In the genomic region with DNA sequence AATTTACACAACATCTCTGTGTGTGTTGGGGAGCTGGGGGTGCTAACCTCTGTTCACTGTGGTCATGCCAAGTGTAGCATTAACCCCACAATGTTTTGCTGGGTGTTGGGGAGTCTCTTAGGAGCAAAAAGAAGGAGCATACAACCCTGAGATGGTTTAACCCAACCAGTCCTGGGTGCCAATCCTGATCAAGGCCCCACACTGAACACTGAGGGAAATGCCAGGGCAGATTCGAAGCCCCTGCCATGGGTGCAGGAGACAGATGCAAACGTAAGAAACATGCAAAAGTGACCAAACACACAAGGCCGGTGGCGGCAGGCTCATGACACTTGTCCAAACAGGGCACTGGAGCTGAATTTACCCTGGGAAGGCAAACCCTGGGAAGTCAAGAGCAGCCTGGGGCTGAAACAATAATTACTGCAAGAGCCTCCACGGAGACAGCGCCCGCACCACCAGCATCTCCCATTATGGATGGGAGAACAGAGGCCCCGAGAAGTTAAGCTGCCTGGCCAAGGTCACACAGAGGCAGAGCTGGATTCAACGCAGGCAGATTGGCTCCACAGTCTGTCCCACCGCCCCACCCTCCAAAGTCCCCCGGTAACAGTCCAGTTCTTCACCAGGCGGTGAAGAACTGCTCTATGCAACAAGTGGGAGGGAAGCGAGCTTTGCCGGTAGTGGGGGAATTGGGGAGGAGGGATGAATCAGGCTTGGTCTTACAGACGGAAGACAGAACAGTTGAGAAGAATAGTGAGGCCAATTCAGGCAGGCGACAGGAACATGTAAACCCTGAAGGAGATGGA, we compare ENCODE assay signal across 17 cellular contexts. TPM values are rescaled to one million over a fixed set of nuclear protein-coding genes. Genes with fewer than 3 reads are reported as not detected.
A peak's percentile ranks its signal among the peaks of the same experiment; 100 is the strongest.
DNase-seq lines count a peak whose midpoint lies in the region; ATAC-seq and TF ChIP-seq lines count a peak whose summit lies in the region.
"Had no signal": no experiment of that assay in that cellular context is flagged by ENCODE, and none has a peak within 500 bp of the region (broad histone marks: within the 10 kb centered on the region; RNA-seq: fewer than 3 reads in every experiment).

No MANE protein-coding gene starts in this region.

- WGBS in body of pancreas, 2 donors = 48 to 50% methylated on average over 16 of the region's 16 CpGs

- H3K27me3 ChIP-seq in body of pancreas (no peaks in the 10 kb centered on the region), stomach smooth muscle (ENCODE audit: control insufficient read depth in 1 of 2, insufficient read depth in 2 of 2, low read length in 2 of 2) (no peaks in the 10 kb centered on the region)
- H3K27me3 ChIP-seq: foreskin keratinocyte had no signal

- H3K27ac ChIP-seq in body of pancreas = peak overlapping the region in 3 of 4 donors; percentile 20 to 41 (median 39)
- peak overlapping the region; percentile 70 for H3K27ac ChIP-seq in stomach smooth muscle (ENCODE audit: low read length)
- H3K27ac ChIP-seq: foreskin keratinocyte had no signal

- no peak for TF ChIP-seq POLR2A in body of pancreas (IDR thresholded peaks at IDR 0.05)

- H3K9ac ChIP-seq in stomach smooth muscle (ENCODE audit: low read length in 2 of 2) = peak overlapping the region in 1 of 2 donors; percentile 42

- H3K4me1 ChIP-seq in body of pancreas (peaks cover 99% of the 10 kb centered on the region), stomach smooth muscle (ENCODE audit: control insufficient read depth, insufficient read depth, low read length) (peaks cover 94% of the 10 kb centered on the region)
- H3K4me1 ChIP-seq: foreskin keratinocyte had no signal

- H3K36me3 ChIP-seq in body of pancreas (replicated peaks in 1 of 2; ENCODE audit: insufficient read depth in 1 of 2, low read depth in 2 of 2) (no peaks in the 10 kb centered on the region), stomach smooth muscle (ENCODE audit: control insufficient read depth in 2 of 2, insufficient read depth in 2 of 2, low read length in 2 of 2) (peaks cover 6 to 15% of the 10 kb centered on the region in 2 donors)

- ATAC-seq in body of pancreas (no peak), HG03039 (IDR thresholded peaks at IDR 0.05; ENCODE audit: unreplicated experiment) (no peak), HG03108 (IDR thresholded peaks at IDR 0.05; ENCODE audit: unreplicated experiment) (no peak), GM19328 (IDR thresholded peaks at IDR 0.05; ENCODE audit: unreplicated experiment) (no peak)
- ATAC-seq: foreskin keratinocyte had no signal

- H3K9me3 ChIP-seq in body of pancreas (no peaks in the 10 kb centered on the region), stomach smooth muscle (ENCODE audit: control insufficient read depth in 2 of 2, low read length in 2 of 2) (no peaks in the 10 kb centered on the region)

- intact Hi-C loops in body of pancreas (cut with DNase I) = no loop called here

- no peak for TF ChIP-seq CTCF in body of pancreas (IDR thresholded peaks at IDR 0.05)

- peak; percentile 7 for DNase-seq in activated T-cell treated with anti-CD3 and anti-CD28 coated beads, Interleukin-2, amount 50 U/mL, for 1 hour
- DNase-seq in activated T-cell treated with anti-CD3 and anti-CD28 coated beads, Interleukin-2, amount 50 U/mL, for 48 hours = no peak
- DNase-seq in body of pancreas (peak in 1 of 4 donors; percentile 10), mesenteric fat pad (ENCODE audit: low spot score) (peak; percentile 80)
- DNase-seq: ACHN, dermis blood vessel endothelial cell, foreskin keratinocyte, IMR-90, NCI-H1436, NCI-H446 treated with DMSO at 0.1 percent for 48 hours, OCI-M1, T-helper 1 cell had no signal

- H3K4me3 ChIP-seq in body of pancreas (no peak overlapping the region), stomach smooth muscle (ENCODE audit: low read length in 2 of 2) (peak overlapping the region; percentile 22 to 52)

RNA-seq across cellular contexts. Expression of a gene that starts 8.5 kb away (rescaled TPM):
- total RNA-seq in body of pancreas (10 to 100 TPM; 73.8 to 83.8 TPM), mesenteric fat pad (14.3 TPM)

RNA-seq across cellular contexts. Expression of a gene that starts 32.5 kb away (rescaled TPM):
- total RNA-seq in body of pancreas = under 1 TPM in 1 of 2 donors, not detected in 1; 0.66 TPM
- not detected for total RNA-seq in mesenteric fat pad
- total RNA-seq: dermis blood vessel endothelial cell, foreskin keratinocyte, IMR-90, myocyte had no signal

RNA-seq across cellular contexts. Expression of a gene that starts 56.9 kb away (rescaled TPM):
- total RNA-seq in body of pancreas (10 to 100 TPM; 38.9 to 51.4 TPM), mesenteric fat pad (166 TPM)

Comparison
In these comparisons a context has a peak if more than half of its experiments do, and no peak if none do; other contexts are left out.
1. DNase-seq: peak in activated T-cell treated with anti-CD3 and anti-CD28 coated beads, Interleukin-2, amount 50 U/mL, for 1 hour (single experiment) and mesenteric fat pad (single experiment); none in activated T-cell treated with anti-CD3 and anti-CD28 coated beads, Interleukin-2, amount 50 U/mL, for 48 hours (0 of 2).
2. H3K4me3 ChIP-seq: peak in stomach smooth muscle (2 of 2); none in body of pancreas (0 of 2).